In genomic region chr2:186884585-186884984, GRCh38 we compare ENCODE assay signal across 1 cellular context.
TF ChIP-seq lines count a peak whose summit lies in the region.

No MANE protein-coding gene starts in this region.

TF ChIP-seq in GM23338, 12 proteins besides CTCF, POLR2A, EP300 and RAD21 (continued from another document):
- TF ChIP-seq, protein P1, sequence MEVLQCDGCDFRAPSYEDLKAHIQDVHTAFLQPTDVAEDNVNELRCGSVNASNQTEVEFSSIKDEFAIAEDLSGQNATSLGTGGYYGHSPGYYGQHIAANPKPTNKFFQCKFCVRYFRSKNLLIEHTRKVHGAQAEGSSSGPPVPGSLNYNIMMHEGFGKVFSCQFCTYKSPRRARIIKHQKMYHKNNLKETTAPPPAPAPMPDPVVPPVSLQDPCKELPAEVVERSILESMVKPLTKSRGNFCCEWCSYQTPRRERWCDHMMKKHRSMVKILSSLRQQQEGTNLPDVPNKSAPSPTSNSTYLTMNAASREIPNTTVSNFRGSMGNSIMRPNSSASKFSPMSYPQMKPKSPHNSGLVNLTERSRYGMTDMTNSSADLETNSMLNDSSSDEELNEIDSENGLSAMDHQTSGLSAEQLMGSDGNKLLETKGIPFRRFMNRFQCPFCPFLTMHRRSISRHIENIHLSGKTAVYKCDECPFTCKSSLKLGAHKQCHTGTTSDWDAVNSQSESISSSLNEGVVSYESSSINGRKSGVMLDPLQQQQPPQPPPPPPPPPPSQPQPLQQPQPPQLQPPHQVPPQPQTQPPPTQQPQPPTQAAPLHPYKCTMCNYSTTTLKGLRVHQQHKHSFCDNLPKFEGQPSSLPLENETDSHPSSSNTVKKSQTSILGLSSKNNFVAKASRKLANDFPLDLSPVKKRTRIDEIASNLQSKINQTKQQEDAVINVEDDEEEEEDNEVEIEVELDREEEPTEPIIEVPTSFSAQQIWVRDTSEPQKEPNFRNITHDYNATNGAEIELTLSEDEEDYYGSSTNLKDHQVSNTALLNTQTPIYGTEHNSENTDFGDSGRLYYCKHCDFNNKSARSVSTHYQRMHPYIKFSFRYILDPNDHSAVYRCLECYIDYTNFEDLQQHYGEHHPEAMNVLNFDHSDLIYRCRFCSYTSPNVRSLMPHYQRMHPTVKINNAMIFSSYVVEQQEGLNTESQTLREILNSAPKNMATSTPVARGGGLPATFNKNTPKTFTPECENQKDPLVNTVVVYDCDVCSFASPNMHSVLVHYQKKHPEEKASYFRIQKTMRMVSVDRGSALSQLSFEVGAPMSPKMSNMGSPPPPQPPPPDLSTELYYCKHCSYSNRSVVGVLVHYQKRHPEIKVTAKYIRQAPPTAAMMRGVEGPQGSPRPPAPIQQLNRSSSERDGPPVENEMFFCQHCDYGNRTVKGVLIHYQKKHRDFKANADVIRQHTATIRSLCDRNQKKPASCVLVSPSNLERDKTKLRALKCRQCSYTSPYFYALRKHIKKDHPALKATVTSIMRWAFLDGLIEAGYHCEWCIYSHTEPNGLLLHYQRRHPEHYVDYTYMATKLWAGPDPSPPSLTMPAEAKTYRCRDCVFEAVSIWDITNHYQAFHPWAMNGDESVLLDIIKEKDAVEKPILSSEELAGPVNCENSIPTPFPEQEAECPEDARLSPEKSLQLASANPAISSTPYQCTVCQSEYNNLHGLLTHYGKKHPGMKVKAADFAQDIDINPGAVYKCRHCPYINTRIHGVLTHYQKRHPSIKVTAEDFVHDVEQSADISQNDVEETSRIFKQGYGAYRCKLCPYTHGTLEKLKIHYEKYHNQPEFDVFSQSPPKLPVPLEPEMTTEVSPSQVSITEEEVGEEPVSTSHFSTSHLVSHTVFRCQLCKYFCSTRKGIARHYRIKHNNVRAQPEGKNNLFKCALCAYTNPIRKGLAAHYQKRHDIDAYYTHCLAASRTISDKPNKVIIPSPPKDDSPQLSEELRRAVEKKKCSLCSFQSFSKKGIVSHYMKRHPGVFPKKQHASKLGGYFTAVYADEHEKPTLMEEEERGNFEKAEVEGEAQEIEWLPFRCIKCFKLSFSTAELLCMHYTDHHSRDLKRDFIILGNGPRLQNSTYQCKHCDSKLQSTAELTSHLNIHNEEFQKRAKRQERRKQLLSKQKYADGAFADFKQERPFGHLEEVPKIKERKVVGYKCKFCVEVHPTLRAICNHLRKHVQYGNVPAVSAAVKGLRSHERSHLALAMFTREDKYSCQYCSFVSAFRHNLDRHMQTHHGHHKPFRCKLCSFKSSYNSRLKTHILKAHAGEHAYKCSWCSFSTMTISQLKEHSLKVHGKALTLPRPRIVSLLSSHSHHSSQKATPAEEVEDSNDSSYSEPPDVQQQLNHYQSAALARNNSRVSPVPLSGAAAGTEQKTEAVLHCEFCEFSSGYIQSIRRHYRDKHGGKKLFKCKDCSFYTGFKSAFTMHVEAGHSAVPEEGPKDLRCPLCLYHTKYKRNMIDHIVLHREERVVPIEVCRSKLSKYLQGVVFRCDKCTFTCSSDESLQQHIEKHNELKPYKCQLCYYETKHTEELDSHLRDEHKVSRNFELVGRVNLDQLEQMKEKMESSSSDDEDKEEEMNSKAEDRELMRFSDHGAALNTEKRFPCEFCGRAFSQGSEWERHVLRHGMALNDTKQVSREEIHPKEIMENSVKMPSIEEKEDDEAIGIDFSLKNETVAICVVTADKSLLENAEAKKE (CRISPR knock-in tag; IDR thresholded peaks at IDR 0.05) = no peak
- no peak for TF ChIP-seq EZH2 (IDR thresholded peaks at IDR 0.05; ENCODE audit: low read depth, unreplicated experiment)
